In the genomic region with DNA sequence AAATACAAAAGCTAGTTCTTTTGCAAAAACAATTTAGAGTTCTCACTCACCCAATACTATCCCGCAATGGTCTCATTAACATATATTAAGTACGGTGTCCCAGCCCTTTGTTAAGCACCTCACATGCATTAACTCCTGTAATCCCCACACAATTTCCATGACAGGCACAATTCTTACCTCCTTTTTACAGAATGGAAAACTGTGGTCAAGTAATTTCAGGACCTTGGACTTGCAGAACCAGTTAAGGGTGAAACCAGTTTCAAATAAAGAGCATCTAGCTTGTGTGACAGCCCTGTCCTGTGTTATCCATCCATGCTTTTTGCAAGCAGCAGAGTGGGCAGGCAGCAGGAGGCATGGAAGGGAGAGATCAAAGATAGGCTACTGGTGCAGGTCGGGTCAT, we compare ENCODE assay signal across 1 cellular context.
TF ChIP-seq lines count a peak whose summit lies in the region.

No MANE protein-coding gene starts in this region.

TF ChIP-seq in HEK293, 187 proteins besides CTCF, POLR2A, EP300 and RAD21 (continued from another document):
- TF ChIP-seq, protein P1, sequence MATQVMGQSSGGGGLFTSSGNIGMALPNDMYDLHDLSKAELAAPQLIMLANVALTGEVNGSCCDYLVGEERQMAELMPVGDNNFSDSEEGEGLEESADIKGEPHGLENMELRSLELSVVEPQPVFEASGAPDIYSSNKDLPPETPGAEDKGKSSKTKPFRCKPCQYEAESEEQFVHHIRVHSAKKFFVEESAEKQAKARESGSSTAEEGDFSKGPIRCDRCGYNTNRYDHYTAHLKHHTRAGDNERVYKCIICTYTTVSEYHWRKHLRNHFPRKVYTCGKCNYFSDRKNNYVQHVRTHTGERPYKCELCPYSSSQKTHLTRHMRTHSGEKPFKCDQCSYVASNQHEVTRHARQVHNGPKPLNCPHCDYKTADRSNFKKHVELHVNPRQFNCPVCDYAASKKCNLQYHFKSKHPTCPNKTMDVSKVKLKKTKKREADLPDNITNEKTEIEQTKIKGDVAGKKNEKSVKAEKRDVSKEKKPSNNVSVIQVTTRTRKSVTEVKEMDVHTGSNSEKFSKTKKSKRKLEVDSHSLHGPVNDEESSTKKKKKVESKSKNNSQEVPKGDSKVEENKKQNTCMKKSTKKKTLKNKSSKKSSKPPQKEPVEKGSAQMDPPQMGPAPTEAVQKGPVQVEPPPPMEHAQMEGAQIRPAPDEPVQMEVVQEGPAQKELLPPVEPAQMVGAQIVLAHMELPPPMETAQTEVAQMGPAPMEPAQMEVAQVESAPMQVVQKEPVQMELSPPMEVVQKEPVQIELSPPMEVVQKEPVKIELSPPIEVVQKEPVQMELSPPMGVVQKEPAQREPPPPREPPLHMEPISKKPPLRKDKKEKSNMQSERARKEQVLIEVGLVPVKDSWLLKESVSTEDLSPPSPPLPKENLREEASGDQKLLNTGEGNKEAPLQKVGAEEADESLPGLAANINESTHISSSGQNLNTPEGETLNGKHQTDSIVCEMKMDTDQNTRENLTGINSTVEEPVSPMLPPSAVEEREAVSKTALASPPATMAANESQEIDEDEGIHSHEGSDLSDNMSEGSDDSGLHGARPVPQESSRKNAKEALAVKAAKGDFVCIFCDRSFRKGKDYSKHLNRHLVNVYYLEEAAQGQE (tag by site-specific recombination; IDR thresholded peaks at IDR 0.05): peak; percentile 53; the same call in 1 of the 2 replicates
- TF ChIP-seq GLIS2 (tag by site-specific recombination; IDR thresholded peaks at IDR 0.05): no peak
- TF ChIP-seq ZNF391 (tag by site-specific recombination; IDR thresholded peaks at IDR 0.05; ENCODE audit: borderline replicate concordance, low read depth): no peak
- TF ChIP-seq, protein P2, sequence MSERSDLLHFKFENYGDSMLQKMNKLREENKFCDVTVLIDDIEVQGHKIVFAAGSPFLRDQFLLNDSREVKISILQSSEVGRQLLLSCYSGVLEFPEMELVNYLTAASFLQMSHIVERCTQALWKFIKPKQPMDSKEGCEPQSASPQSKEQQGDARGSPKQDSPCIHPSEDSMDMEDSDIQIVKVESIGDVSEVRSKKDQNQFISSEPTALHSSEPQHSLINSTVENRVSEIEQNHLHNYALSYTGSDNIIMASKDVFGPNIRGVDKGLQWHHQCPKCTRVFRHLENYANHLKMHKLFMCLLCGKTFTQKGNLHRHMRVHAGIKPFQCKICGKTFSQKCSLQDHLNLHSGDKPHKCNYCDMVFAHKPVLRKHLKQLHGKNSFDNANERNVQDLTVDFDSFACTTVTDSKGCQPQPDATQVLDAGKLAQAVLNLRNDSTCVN (tag by site-specific recombination; optimal IDR thresholded peaks at IDR 0.05): no peak
